Comparison of ENCODE assay signal across 17 cellular contexts in the genomic region with DNA sequence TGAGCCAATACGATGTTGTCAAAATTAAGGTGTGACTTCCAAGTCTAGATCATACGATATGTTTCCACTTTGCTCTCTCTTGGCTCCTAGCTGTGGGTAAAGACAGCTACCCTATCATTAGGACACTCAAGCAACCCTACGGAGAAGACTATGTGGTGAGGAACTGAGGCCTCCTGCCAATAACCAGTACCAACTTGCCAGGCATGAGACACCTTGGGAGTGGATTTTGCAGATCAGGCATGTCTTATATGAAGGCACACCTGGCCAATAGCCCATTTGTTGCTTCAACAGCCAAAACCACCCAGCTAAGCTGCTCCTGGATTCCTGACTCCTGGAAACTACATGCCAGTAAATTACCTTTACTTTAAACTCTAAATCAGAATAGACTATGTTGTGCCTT.
DNase-seq lines count a peak whose midpoint lies in the region; ATAC-seq and TF ChIP-seq lines count a peak whose summit lies in the region.
"Had no signal": no experiment of that assay in that cellular context is flagged by ENCODE, and none has a peak within 500 bp of the region (broad histone marks: within the 10 kb centered on the region; RNA-seq: fewer than 3 reads in every experiment).

No MANE protein-coding gene starts in this region.

- H3K27me3 Mint-ChIP-seq in activated B cell treated with CpG ODN at 0.5 μM for 24 hours (no peaks in the 10 kb centered on the region), T-cell (peaks cover 3 to 9% of the 10 kb centered on the region in 2 donors)

- H3K4me1 Mint-ChIP-seq in activated B cell treated with CpG ODN at 0.5 μM for 24 hours (peaks cover 52% of the 10 kb centered on the region), T-cell (no peaks in the 10 kb centered on the region)

- no peaks in the 10 kb centered on the region for H3K9me3 ChIP-seq in BLaER1 treated with 17β-estradiol and CSF1 and Interleukin-3, amounts not matched to agents 10 nM and 100 nM (replicated peaks in 1 of 11)
- H3K9me3 ChIP-seq in esophagus squamous epithelium: no peaks in the 10 kb centered on the region
- H3K9me3 ChIP-seq: A549 had no signal

- no peaks in the 10 kb centered on the region for H3K79me2 ChIP-seq in KMS-11 (ENCODE audit: insufficient read depth, low read depth)

- ATAC-seq in activated B cell treated with CpG ODN at 0.5 μM for 24 hours (ENCODE audit: low read depth): no peak
- ATAC-seq in T-cell (replicated peaks in 1 of 4): no peak
- no peak for ATAC-seq in GM21737 (IDR thresholded peaks at IDR 0.05; ENCODE audit: unreplicated experiment)
- ATAC-seq in HG02884 (IDR thresholded peaks at IDR 0.05; ENCODE audit: unreplicated experiment): no peak
- ATAC-seq: A549 had no signal

- H3K9ac ChIP-seq in BLaER1 treated with 17β-estradiol and CSF1 and Interleukin-3, amounts not matched to agents 10 nM and 100 nM: no peak overlapping the region
- no peak overlapping the region for H3K9ac ChIP-seq in KMS-11

- no peak overlapping the region for H3K4me3 ChIP-seq in BLaER1 treated with 17β-estradiol and CSF1 and Interleukin-3, amounts not matched to agents 10 nM and 100 nM
- no peak overlapping the region for H3K4me3 ChIP-seq in KMS-11 (IDR thresholded peaks at IDR 0.05; ENCODE audit: insufficient read depth, low read depth, low read length)
- no peak overlapping the region for H3K4me3 ChIP-seq in esophagus squamous epithelium
- H3K4me3 ChIP-seq: A549 had no signal

- H3K4me2 ChIP-seq in BLaER1 treated with 17β-estradiol and CSF1 and Interleukin-3, amounts not matched to agents 10 nM and 100 nM: peak overlapping the region; percentile 20 to 65 (median 37); a peak in 16 of 22 replicates
- H3K4me2 ChIP-seq in KMS-11: peak overlapping the region; percentile 35
- H3K4me2 ChIP-seq: A549 had no signal

- intact Hi-C loops in activated B cell treated with CpG ODN at 0.5 μM for 24 hours (cut with micrococcal nuclease): loop anchor here (5.0 kb wide), 4 partner anchors 258 to 1167 kb away; no protein-coding TSS in a partner anchor
- intact Hi-C loops in esophagus squamous epithelium (cut with DNase I): no loop called here

- no peaks in the 10 kb centered on the region for H4K20me1 ChIP-seq in BLaER1 treated with 17β-estradiol and CSF1 and Interleukin-3, amounts not matched to agents 10 nM and 100 nM
- H4K20me1 ChIP-seq in KMS-11 (ENCODE audit: insufficient read depth): no peaks in the 10 kb centered on the region

- H3K27me3 ChIP-seq in BLaER1 treated with 17β-estradiol and CSF1 and Interleukin-3, amounts not matched to agents 10 nM and 100 nM: no peaks in the 10 kb centered on the region
- H3K27me3 ChIP-seq in KMS-11 (ENCODE audit: insufficient read depth, low read depth): no peaks in the 10 kb centered on the region
- H3K27me3 ChIP-seq in esophagus squamous epithelium: no peaks in the 10 kb centered on the region

- no peak overlapping the region for H3K4me3 Mint-ChIP-seq in activated B cell treated with CpG ODN at 0.5 μM for 24 hours
- no peak overlapping the region for H3K4me3 Mint-ChIP-seq in T-cell

- TF ChIP-seq CTCF in KMS-11 (conservative IDR thresholded peaks at IDR 0.05; ENCODE audit: low read depth, low read length) (no peak), activated B cell treated with CpG ODN at 0.5 μM for 24 hours (IDR thresholded peaks at IDR 0.05) (no peak), esophagus squamous epithelium (IDR thresholded peaks at IDR 0.05) (no peak)

- H3K27ac Mint-ChIP-seq in activated B cell treated with CpG ODN at 0.5 μM for 24 hours (peak overlapping the region; percentile 54), T-cell (no peak overlapping the region)

- H3K9me3 Mint-ChIP-seq in activated B cell treated with CpG ODN at 0.5 μM for 24 hours (no peaks in the 10 kb centered on the region), T-cell (peaks cover 0 to 4% (median 0%) of the 10 kb centered on the region in 3 donors)

- no peak overlapping the region for H2AFZ ChIP-seq in KMS-11 (ENCODE audit: low read depth)

- TF ChIP-seq POLR2A in esophagus squamous epithelium (IDR thresholded peaks at IDR 0.05): no peak

- no peaks in the 10 kb centered on the region for H3K36me3 ChIP-seq in BLaER1 treated with 17β-estradiol and CSF1 and Interleukin-3, amounts not matched to agents 10 nM and 100 nM
- H3K36me3 ChIP-seq in KMS-11 (ENCODE audit: insufficient read depth): no peaks in the 10 kb centered on the region
- no peaks in the 10 kb centered on the region for H3K36me3 ChIP-seq in esophagus squamous epithelium

- H3K4me1 ChIP-seq in BLaER1 treated with 17β-estradiol and CSF1 and Interleukin-3, amounts not matched to agents 10 nM and 100 nM: peaks cover 16 to 56% (median 24%) of the 10 kb centered on the region in 10 experiments
- H3K4me1 ChIP-seq in KMS-11 (ENCODE audit: low read depth, poor library complexity, severe bottlenecking): peaks cover 62% of the 10 kb centered on the region
- H3K4me1 ChIP-seq in esophagus squamous epithelium: peaks cover 9 to 38% (median 12%) of the 10 kb centered on the region in 3 donors
- H3K4me1 ChIP-seq: A549 had no signal

- H3K36me3 Mint-ChIP-seq in activated B cell treated with CpG ODN at 0.5 μM for 24 hours (ENCODE audit: low read depth) (no peaks in the 10 kb centered on the region), T-cell (no peaks in the 10 kb centered on the region)

- no peak for DNase-seq in activated B cell treated with CpG ODN at 0.5 μM for 24 hours
- no peak for DNase-seq in esophagus squamous epithelium (lab: John Stamatoyannopoulos, UW)
- DNase-seq in T-cell: no peak
- no peak for DNase-seq in NCI-H2227 treated with DMSO at 0.1 percent for 48 hours (lab: John Stamatoyannopoulos, UW)
- DNase-seq: DMS 273 treated with DMSO at 0.1 percent for 48 hours, HCEC 1CT, NCI-H1436, NCI-H2029 treated with DMSO at 0.1 percent for 48 hours, NCI-H510A, NCI-H82, SHP77 treated with DMSO at 0.1 percent for 48 hours had no signal

- POLR2A ChIA-PET in activated B cell treated with CpG ODN at 0.5 μM for 24 hours (lab: Charles Lee) (interaction anchor here (0.6 kb wide), 1 partner anchor 507 kb away, joined by 3 read pairs; no protein-coding TSS in a partner anchor), T-cell (lab: Charles Lee) (no interaction called here)

- 46 to 65% methylated on average over 3 of the region's 3 CpGs for WGBS in esophagus squamous epithelium, 2 donors

- H3K27ac ChIP-seq in BLaER1 treated with 17β-estradiol and CSF1 and Interleukin-3, amounts not matched to agents 10 nM and 100 nM: no peak overlapping the region; a peak in 1 of 22 replicates
- H3K27ac ChIP-seq in KMS-11: peak overlapping the region; percentile 32; the same call in 1 of the 2 replicates
- H3K27ac ChIP-seq in esophagus squamous epithelium: peak overlapping the region in 3 of 4 donors; percentile 34 to 62 (median 50)
- H3K27ac ChIP-seq: A549, C4-2B had no signal

- CTCF ChIA-PET in activated B cell treated with CpG ODN at 0.5 μM for 24 hours (lab: Charles Lee): interaction anchor here (0.9 to 2.4 kb wide), 2 partner anchors 48 to 557 kb away, joined by 3 to 14 read pairs; no protein-coding TSS in a partner anchor
- CTCF ChIA-PET in T-cell (lab: Charles Lee): no interaction called here

Comparison
In these comparisons a context has a peak if more than half of its experiments do, and no peak if none do; other contexts are left out.
1. H3K27ac ChIP-seq: peak in KMS-11 (single experiment) and esophagus squamous epithelium (3 of 4); none in BLaER1 treated with 17β-estradiol and CSF1 and Interleukin-3, amounts not matched to agents 10 nM and 100 nM (0 of 11).